In genomic region chr11:65392186-65392829, GRCh38 we compare ENCODE assay signal across 19 cellular contexts. TPM values are rescaled to one million over a fixed set of nuclear protein-coding genes. Genes with fewer than 3 reads are reported as not detected.
DNase-seq lines count a peak whose midpoint lies in the region; ATAC-seq and TF ChIP-seq lines count a peak whose summit lies in the region.
"Had no signal": no experiment of that assay in that cellular context is flagged by ENCODE, and none has a peak within 500 bp of the region (broad histone marks: within the 10 kb centered on the region; RNA-seq: fewer than 3 reads in every experiment).

No MANE protein-coding gene starts in this region.

- peaks cover 15% of the 10 kb centered on the region for H4K20me1 ChIP-seq in Loucy (ENCODE audit: insufficient read depth, low read length, poor library complexity, severe bottlenecking)

- H3K9ac ChIP-seq in Loucy (ENCODE audit: low read depth, low read length, poor library complexity, severe bottlenecking) = no peak overlapping the region

- no peaks in the 10 kb centered on the region for H3K27me3 ChIP-seq in heart right ventricle
- no peaks in the 10 kb centered on the region for H3K27me3 ChIP-seq in Loucy (ENCODE audit: insufficient read depth, low read length, poor library complexity, severe bottlenecking)
- no peaks in the 10 kb centered on the region for H3K27me3 ChIP-seq in lower lobe of right lung (ENCODE audit: low read depth)
- H3K27me3 ChIP-seq in tibial nerve = no peaks in the 10 kb centered on the region
- H3K27me3 ChIP-seq: ovary had no signal

- H3K4me2 ChIP-seq in Loucy (ENCODE audit: low read depth, low read length, poor library complexity, severe bottlenecking) = no peak overlapping the region

- H3K79me2 ChIP-seq in Loucy (ENCODE audit: insufficient read depth, low read length) = peaks cover 63% of the 10 kb centered on the region

- H3K27ac ChIP-seq in heart right ventricle = peak overlapping the region in 9 of 10 donors; percentile 46 to 98 (median 87)
- H3K27ac ChIP-seq in lower lobe of right lung = peak overlapping the region; percentile 80
- peak overlapping the region; percentile 61 to 99 (median 96) for H3K27ac ChIP-seq in tibial nerve
- H3K27ac ChIP-seq: ovary, VCaP had no signal

- no peaks in the 10 kb centered on the region for H3K9me3 ChIP-seq in heart right ventricle
- H3K9me3 ChIP-seq in Loucy (ENCODE audit: insufficient read depth, low read depth, low read length) = no peaks in the 10 kb centered on the region
- H3K9me3 ChIP-seq in lower lobe of right lung = no peaks in the 10 kb centered on the region
- no peaks in the 10 kb centered on the region for H3K9me3 ChIP-seq in tibial nerve
- H3K9me3 ChIP-seq: ovary had no signal

- no peaks in the 10 kb centered on the region for H3F3A ChIP-seq in Loucy (ENCODE audit: low read depth)

- H3K4me3 ChIP-seq in heart right ventricle (no peak overlapping the region), Loucy (ENCODE audit: low read length, poor library complexity, severe bottlenecking) (no peak overlapping the region), lower lobe of right lung (no peak overlapping the region), tibial nerve (no peak overlapping the region)
- H3K4me3 ChIP-seq: lung, ovary had no signal

- WGBS in heart right ventricle, 2 donors = 86 to 92% methylated on average over 13 of the region's 13 CpGs
- WGBS in tibial nerve, 2 donors = 72 to 75% methylated on average over 13 of the region's 13 CpGs

- TF ChIP-seq CTCF in heart right ventricle (IDR thresholded peaks at IDR 0.05) = no peak
- 0 out of 2 replicates have a peak, but pooled peaks have one; percentile 12 for TF ChIP-seq CTCF in Loucy (conservative IDR thresholded peaks at IDR 0.05; ENCODE audit: low read length)
- TF ChIP-seq CTCF in lower lobe of right lung (IDR thresholded peaks at IDR 0.05) = no peak
- no peak for TF ChIP-seq CTCF in tibial nerve (IDR thresholded peaks at IDR 0.05)

- no peak overlapping the region for H2AFZ ChIP-seq in Loucy (ENCODE audit: low read length)

- DNase-seq in heart right ventricle (no peak), left cardiac atrium (no peak), lower lobe of right lung (no peak), tibial nerve (ENCODE audit: low spot score in 2 of 2) (no peak), NCI-H2029 treated with DMSO at 0.1 percent for 48 hours (lab: John Stamatoyannopoulos, UW) (no peak)
- no peak for DNase-seq in activated CD4-positive, CD25-positive, alpha-beta regulatory T cell treated with anti-CD3 and anti-CD28 coated beads, Interleukin-2, amount 50 U/mL, for 72 hours
- DNase-seq: activated effector memory CD4-positive, alpha-beta T cell treated with Interleukin-2 at 50 U/mL for 16 hours; anterior cingulate cortex; endodermal cell; NCI-H1105; SHP77 treated with DMSO at 0.1 percent for 48 hours; stimulated activated naive CD8-positive, alpha-beta T cell treated with anti-CD3 and anti-CD28 coated beads, Interleukin-15, Interleukin-2, amounts not matched to agents 100 U/mL and 50 U/mL, for 24 hours; trophoblast cell had no signal

- H3K9me2 ChIP-seq in Loucy (replicated peaks; ENCODE audit: low read depth, low read length) = no peaks in the 10 kb centered on the region

- ATAC-seq in heart right ventricle (no peak), left cardiac atrium (no peak), lower lobe of right lung (no peak), HG03135 (IDR thresholded peaks at IDR 0.05; ENCODE audit: unreplicated experiment) (no peak)
- ATAC-seq: sciatic nerve; stimulated activated naive CD8-positive, alpha-beta T cell treated with anti-CD3 and anti-CD28 coated beads, Interleukin-15, Interleukin-2, amounts not matched to agents 100 U/mL and 50 U/mL, for 24 hours had no signal

- intact Hi-C loops in heart right ventricle (cut with DNase I) (no loop called here), left cardiac atrium (cut with DNase I) (no loop called here), lower lobe of right lung (cut with DNase I) (no loop called here)

- no peak for TF ChIP-seq POLR2A in tibial nerve (IDR thresholded peaks at IDR 0.05)

- no peak for TF ChIP-seq EP300 in tibial nerve (IDR thresholded peaks at IDR 0.05)

- H3K4me1 ChIP-seq in heart right ventricle (peaks cover 18 to 60% (median 51%) of the 10 kb centered on the region in 9 donors), Loucy (ENCODE audit: insufficient read depth, low read length, poor library complexity, severe bottlenecking) (peaks cover 37% of the 10 kb centered on the region), lower lobe of right lung (peaks cover 52% of the 10 kb centered on the region), tibial nerve (peaks cover 0 to 71% (median 60%) of the 10 kb centered on the region in 4 donors)

- H3K36me3 ChIP-seq in heart right ventricle = peaks cover 0 to 86% (median 23%) of the 10 kb centered on the region in 9 donors
- peaks cover 17% of the 10 kb centered on the region; the same call in 1 of the 2 replicates for H3K36me3 ChIP-seq in Loucy (ENCODE audit: insufficient read depth, low read length)
- peaks cover 63% of the 10 kb centered on the region for H3K36me3 ChIP-seq in lower lobe of right lung
- H3K36me3 ChIP-seq in tibial nerve = peaks cover 0 to 62% (median 26%) of the 10 kb centered on the region in 3 donors
- H3K36me3 ChIP-seq: ovary had no signal

RNA-seq across cellular contexts. Expression of gene FRMD8, which starts 5.9 kb away (rescaled TPM):
- total RNA-seq in heart right ventricle = 10 to 100 TPM in 6 of 10 donors, 1 to 10 TPM in 4; 6.0 to 16.9 (median 12.2) TPM
- 10 to 100 TPM in 1 of 2 donors, 1 to 10 TPM in 1; 9.9 to 12.9 TPM for polyA plus RNA-seq in heart right ventricle
- 10 to 100 TPM; 13.4 to 21.5 TPM for total RNA-seq in left cardiac atrium
- total RNA-seq in lower lobe of right lung = 22.6 TPM
- 100 to 1,000 TPM in 3 of 4 donors, 10 to 100 TPM in 1; 96.5 to 226 (median 128) TPM for total RNA-seq in tibial nerve

RNA-seq across cellular contexts. Expression of gene SLC25A45, which starts 9.9 kb away (rescaled TPM):
- total RNA-seq in heart right ventricle (10 to 100 TPM in 1 of 10 donors, 1 to 10 TPM in 9; 4.6 to 12.2 (median 8.3) TPM), left cardiac atrium (1 to 10 TPM; 4.1 to 7.2 TPM), lower lobe of right lung (13.0 TPM), tibial nerve (10 to 100 TPM in 2 of 4 donors, 1 to 10 TPM in 2; 1.8 to 22.5 (median 8.5) TPM)
- polyA plus RNA-seq in heart right ventricle = 10 to 100 TPM in 1 of 2 donors, 1 to 10 TPM in 1; 3.1 to 10.7 TPM

RNA-seq across cellular contexts. Expression of gene NEAT1, which starts 30.3 kb away (rescaled TPM):
- total RNA-seq in heart right ventricle (100 to 1,000 TPM; 284 to 808 (median 432) TPM), left cardiac atrium (100 to 1,000 TPM; 405 to 657 TPM), lower lobe of right lung (980 TPM), tibial nerve (100 to 1,000 TPM; 427 to 571 (median 461) TPM)
- 1,000 to 10,000 TPM in 1 of 2 donors, 100 to 1,000 TPM in 1; 103 to 1,899 TPM for polyA plus RNA-seq in heart right ventricle

RNA-seq across cellular contexts. Expression of gene TIGD3, which starts 37.8 kb away (rescaled TPM):
- total RNA-seq in heart right ventricle (under 1 TPM in 8 of 10 donors, not detected in 2; 0.11 to 0.87 (median 0.33) TPM), left cardiac atrium (under 1 TPM in 1 of 2 donors, not detected in 1; 0.12 TPM), lower lobe of right lung (0.18 TPM), tibial nerve (under 1 TPM in 2 of 4 donors, not detected in 2; 0.30 to 0.59 TPM)
- polyA plus RNA-seq in heart right ventricle = under 1 TPM; 0.19 to 0.80 TPM
- total RNA-seq: sciatic nerve had no signal

RNA-seq across cellular contexts. Expression of gene DPF2, which starts 58.7 kb away (rescaled TPM):
- total RNA-seq in heart right ventricle (10 to 100 TPM; 37.4 to 63.4 (median 50.6) TPM), left cardiac atrium (10 to 100 TPM; 46.7 to 47.7 TPM), lower lobe of right lung (45.8 TPM), tibial nerve (10 to 100 TPM; 44.7 to 47.6 (median 46.2) TPM)
- polyA plus RNA-seq in heart right ventricle = 10 to 100 TPM; 24.9 to 32.6 TPM
